In the genomic region with DNA sequence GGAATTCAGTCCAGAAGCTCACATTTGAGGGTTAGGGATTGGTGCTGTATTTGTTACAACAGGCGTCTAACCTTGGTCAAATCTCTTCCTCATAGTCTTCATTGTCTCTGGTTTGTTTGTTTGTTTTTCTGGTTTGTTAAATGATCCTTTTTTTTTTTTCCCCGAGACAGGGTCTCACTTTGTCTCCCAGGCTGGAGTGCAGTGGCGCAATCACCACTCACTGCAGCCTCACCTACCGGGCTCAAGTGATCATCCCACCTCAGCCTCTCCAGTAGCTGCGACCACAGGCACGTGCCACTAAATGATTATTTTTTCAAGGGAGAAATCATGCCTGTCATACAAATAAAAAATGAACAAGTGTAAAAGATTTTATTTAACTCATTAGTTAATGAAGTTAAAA, we compare ENCODE assay signal across 1 cellular context.
TF ChIP-seq lines count a peak whose summit lies in the region.

No MANE protein-coding gene starts in this region.

TF ChIP-seq in IMR-90, 13 proteins besides CTCF, POLR2A, EP300 and RAD21:
- TF ChIP-seq CEBPB (IDR thresholded peaks at IDR 0.05; ENCODE audit: low read depth, low read length) = peak; percentile 36; the same call in 1 of the 2 replicates
- TF ChIP-seq FOS (IDR thresholded peaks at IDR 0.05; ENCODE audit: low read depth, low read length) = no peak
TF ChIP-seq in IMR-90: peak in this region for 1.
